In genomic region chr1:161164901-161165620, GRCh38 we compare ENCODE assay signal across 8 cellular contexts. TPM values are rescaled to one million over a fixed set of nuclear protein-coding genes. Genes with fewer than 3 reads are reported as not detected.
A peak's percentile ranks its signal among the peaks of the same experiment; 100 is the strongest.
DNase-seq lines count a peak whose midpoint lies in the region; ATAC-seq and TF ChIP-seq lines count a peak whose summit lies in the region.

No MANE protein-coding gene starts in this region.

- TF ChIP-seq CTCF in CD4-positive, alpha-beta T cell (IDR thresholded peaks at IDR 0.05): no peak
- no peak for TF ChIP-seq CTCF in OCI-LY7 (conservative IDR thresholded peaks at IDR 0.05; ENCODE audit: low read length)
- no peak for TF ChIP-seq CTCF in endodermal cell (conservative IDR thresholded peaks at IDR 0.05)
- no peak for TF ChIP-seq CTCF in neutrophil (IDR thresholded peaks at IDR 0.05)

- BruUV-seq in OCI-LY7 (replicated peaks; lab: Mats Ljungman, UMichigan): no TSS peak

- POLR2A ChIA-PET in CD4-positive, alpha-beta T cell (lab: Charles Lee): interaction anchor here (0.6 to 3.6 kb wide), 23 partner anchors 7 to 914 kb away, joined by 3 to 58 read pairs (median 9); partner anchors contain the start of genes ARHGAP30, B4GALT3, DEDD and F11R
- POLR2A ChIA-PET in OCI-LY7 (lab: Charles Lee): interaction anchor here (0.5 to 3.9 kb wide), 8 partner anchors 11 to 492 kb away, joined by 3 to 23 read pairs (median 4); partner anchors contain the start of genes B4GALT3 and UFC1

- H2AFZ ChIP-seq in OCI-LY7 (ENCODE audit: low read length): no peak overlapping the region

- peaks cover 3% of the 10 kb centered on the region; the same call in 1 of the 2 replicates for H3K79me2 ChIP-seq in OCI-LY7 (ENCODE audit: insufficient read depth, low read depth, low read length)

- H3K36me3 Mint-ChIP-seq in CD4-positive, alpha-beta T cell (ENCODE audit: low read depth): peaks cover 64% of the 10 kb centered on the region
- peaks cover 26% of the 10 kb centered on the region for H3K36me3 Mint-ChIP-seq in endodermal cell (ENCODE audit: low read depth)

- CTCF ChIA-PET in CD4-positive, alpha-beta T cell (lab: Charles Lee): interaction anchor here (0.9 to 4.3 kb wide), 17 partner anchors 10 to 203 kb away, joined by 3 to 28 read pairs (median 5); partner anchors contain the start of genes B4GALT3, CFAP126, DEDD and NDUFS2
- CTCF ChIA-PET in OCI-LY7 (lab: Charles Lee; ENCODE audit: unreplicated experiment): interaction anchor here (0.9 to 2.0 kb wide), 3 partner anchors 27 to 119 kb away, joined by 3 to 5 read pairs (median 4); no protein-coding TSS in a partner anchor

- H3K36me3 ChIP-seq in OCI-LY7 (ENCODE audit: insufficient read depth, low read length) (peaks cover 29% of the 10 kb centered on the region; the same call in 1 of the 2 replicates), endodermal cell (ENCODE audit: control insufficient read depth, insufficient read depth, low read length) (peaks cover 44% of the 10 kb centered on the region), neutrophil (peaks cover 19% of the 10 kb centered on the region)

- H3K4me1 Mint-ChIP-seq in CD4-positive, alpha-beta T cell (ENCODE audit: low read depth): peaks cover 71% of the 10 kb centered on the region
- peaks cover 19% of the 10 kb centered on the region for H3K4me1 Mint-ChIP-seq in endodermal cell

- H3K27me3 ChIP-seq in CD4-positive, alpha-beta T cell (ENCODE audit: control insufficient read depth, insufficient read depth, low read length): no peaks in the 10 kb centered on the region
- H3K27me3 ChIP-seq in endodermal cell (ENCODE audit: control insufficient read depth, insufficient read depth, low read length, poor library complexity, severe bottlenecking) (no peaks in the 10 kb centered on the region), neutrophil (no peaks in the 10 kb centered on the region)

- WGBS in endodermal cell (ENCODE audit: insufficient coverage in 1 of 2, insufficient read length in 1 of 2), 2 experiments: 88 to 94% methylated on average over 8 to 12 of the region's 14 CpGs

- intact Hi-C loops in CD4-positive, alpha-beta T cell (cut with DNase I, micrococcal nuclease): loop anchor here (5.0 kb wide), 1 partner anchor 33 kb away; the partner anchor contains the start of gene DEDD (in 2 of the 2)
- intact Hi-C loops in OCI-LY7 (cut with micrococcal nuclease; ENCODE audit: unreplicated experiment): no loop called here

- no peaks in the 10 kb centered on the region for H3K9me3 Mint-ChIP-seq in CD4-positive, alpha-beta T cell
- H3K9me3 Mint-ChIP-seq in endodermal cell: no peaks in the 10 kb centered on the region

- no peaks in the 10 kb centered on the region for H4K20me1 ChIP-seq in OCI-LY7 (ENCODE audit: insufficient read depth, low read length)

- no peaks in the 10 kb centered on the region for H3K9me3 ChIP-seq in CD4-positive, alpha-beta T cell (ENCODE audit: control insufficient read depth, low read length)
- no peaks in the 10 kb centered on the region for H3K9me3 ChIP-seq in OCI-LY7 (ENCODE audit: low read length)
- H3K9me3 ChIP-seq in endodermal cell (ENCODE audit: control insufficient read depth, low read length): no peaks in the 10 kb centered on the region
- H3K9me3 ChIP-seq in neutrophil: no peaks in the 10 kb centered on the region

- peak overlapping the region; percentile 69 for H3K9ac ChIP-seq in endodermal cell (ENCODE audit: extremely low read depth, low read length, poor library complexity, severe bottlenecking)

- H3K4me3 ChIP-seq in OCI-LY7 (ENCODE audit: low read depth, low read length, poor library complexity, severe bottlenecking) (peak overlapping the region; percentile 79), endodermal cell (ENCODE audit: low read length) (peak overlapping the region; percentile 94), neutrophil (ENCODE audit: low read depth in 1 of 2, low read length in 1 of 2) (peak overlapping the region; percentile 75 to 84)

- H3K4me1 ChIP-seq in OCI-LY7 (ENCODE audit: insufficient read depth, low read length, poor library complexity, severe bottlenecking): peaks cover 19% of the 10 kb centered on the region
- peaks cover 5% of the 10 kb centered on the region for H3K4me1 ChIP-seq in endodermal cell (ENCODE audit: control insufficient read depth, insufficient read depth, low read length)
- peaks cover 23 to 31% of the 10 kb centered on the region in 2 experiments for H3K4me1 ChIP-seq in neutrophil (ENCODE audit: control insufficient read depth in 1 of 2, insufficient read depth in 1 of 2, low read depth in 1 of 2, low read length in 1 of 2)

- H3K4me3 Mint-ChIP-seq in CD4-positive, alpha-beta T cell: peak overlapping the region; percentile 60
- peak overlapping the region; percentile 85 for H3K4me3 Mint-ChIP-seq in endodermal cell

- no peaks in the 10 kb centered on the region for H3K9me2 ChIP-seq in OCI-LY7 (ENCODE audit: insufficient read depth, low read length)

- DNase-seq in CD4-positive, alpha-beta T cell: no peak
- no peak for DNase-seq in OCI-LY7 (ENCODE audit: low spot score)
- DNase-seq in endodermal cell: no peak
- no peak for DNase-seq in SW480 (ENCODE audit: low spot score)
- DNase-seq in NCI-H2029 (lab: John Stamatoyannopoulos, UW): no peak
- DNase-seq in NCI-H2227 (lab: John Stamatoyannopoulos, UW; ENCODE audit: unreplicated experiment): no peak

- H3K4me2 ChIP-seq in OCI-LY7 (ENCODE audit: low read length): peak overlapping the region; percentile 97

- no peaks in the 10 kb centered on the region for H3K27me3 Mint-ChIP-seq in CD4-positive, alpha-beta T cell
- H3K27me3 Mint-ChIP-seq in endodermal cell (ENCODE audit: insufficient read depth): no peaks in the 10 kb centered on the region

- ATAC-seq in CD4-positive, alpha-beta T cell (ENCODE audit: poor library complexity): no peak
- ATAC-seq in HG02852 (IDR thresholded peaks at IDR 0.05; ENCODE audit: unreplicated experiment): no peak

- peak overlapping the region; percentile 85 for H3K27ac ChIP-seq in CD4-positive, alpha-beta T cell (ENCODE audit: low read depth, low read length)
- H3K27ac ChIP-seq in OCI-LY7 (ENCODE audit: low read depth, low read length, poor library complexity, severe bottlenecking): peak overlapping the region; percentile 57
- no peak overlapping the region for H3K27ac ChIP-seq in endodermal cell (ENCODE audit: low read depth, low read length)
- peak overlapping the region; percentile 94 for H3K27ac ChIP-seq in neutrophil

- H3K27ac Mint-ChIP-seq in CD4-positive, alpha-beta T cell: peak overlapping the region; percentile 98
- no peak overlapping the region for H3K27ac Mint-ChIP-seq in endodermal cell

RNA-seq across cellular contexts. Expression of gene PPOX, which starts 1.2 kb away (rescaled TPM):
- 10 to 100 TPM; 28.6 to 31.5 TPM for total RNA-seq in CD4-positive, alpha-beta T cell
- 40.1 and 42.0 TPM in 2 replicates for total RNA-seq in OCI-LY7 (2014; rRNA removed; shearing (Covaris generic))
- total RNA-seq in OCI-LY7 (2022) (45.5 and 53.2 TPM in 2 replicates), endodermal cell (10 to 100 TPM; 46.4 to 47.2 TPM)
- polyA plus RNA-seq in endodermal cell (2013, experiment 1 of 2): 47.2 TPM
- polyA plus RNA-seq in endodermal cell (2013, experiment 2 of 2): 43.1 TPM

RNA-seq across cellular contexts. Expression of gene USP21, which starts 5.8 kb away (rescaled TPM):
- total RNA-seq in CD4-positive, alpha-beta T cell: 10 to 100 TPM; 44.4 to 45.6 TPM
- 18.4 and 19.6 TPM in 2 replicates for total RNA-seq in OCI-LY7 (2014; rRNA removed; shearing (Covaris generic))
- total RNA-seq in OCI-LY7 (2022) (29.5 and 34.0 TPM in 2 replicates), endodermal cell (10 to 100 TPM; 26.7 to 39.7 TPM)
- 42.7 TPM for polyA plus RNA-seq in endodermal cell (2013, experiment 1 of 2)
- 36.0 TPM for polyA plus RNA-seq in endodermal cell (2013, experiment 2 of 2)

RNA-seq across cellular contexts. Expression of gene UFC1, which starts 11.3 kb away (rescaled TPM):
- total RNA-seq in CD4-positive, alpha-beta T cell: 10 to 100 TPM; 96.6 to 97.8 TPM
- 61.2 and 87.7 TPM in 2 replicates for total RNA-seq in OCI-LY7 (2014; rRNA removed; shearing (Covaris generic))
- total RNA-seq in OCI-LY7 (2022): 79.4 and 80.9 TPM in 2 replicates
- total RNA-seq in endodermal cell: 10 to 100 TPM; 89.5 to 97.1 TPM
- 79.9 TPM for polyA plus RNA-seq in endodermal cell (2013, experiment 1 of 2)
- polyA plus RNA-seq in endodermal cell (2013, experiment 2 of 2): 84.0 TPM

RNA-seq across cellular contexts. Expression of gene B4GALT3, which starts 12.2 kb away (rescaled TPM):
- 10 to 100 TPM; 40.8 to 44.3 TPM for total RNA-seq in CD4-positive, alpha-beta T cell
- 36.2 and 39.1 TPM in 2 replicates for total RNA-seq in OCI-LY7 (2014; rRNA removed; shearing (Covaris generic))
- 41.7 and 49.8 TPM in 2 replicates for total RNA-seq in OCI-LY7 (2022)
- total RNA-seq in endodermal cell: 10 to 100 TPM; 30.4 to 37.9 TPM
- 46.8 TPM for polyA plus RNA-seq in endodermal cell (2013, experiment 1 of 2)
- polyA plus RNA-seq in endodermal cell (2013, experiment 2 of 2): 41.5 TPM

RNA-seq across cellular contexts. Expression of gene DEDD, which starts 32.6 kb away (rescaled TPM):
- total RNA-seq in CD4-positive, alpha-beta T cell: 10 to 100 TPM; 35.5 to 36.6 TPM
- 21.1 and 28.5 TPM in 2 replicates for total RNA-seq in OCI-LY7 (2014; rRNA removed; shearing (Covaris generic))
- total RNA-seq in OCI-LY7 (2022) (36.9 and 41.9 TPM in 2 replicates), endodermal cell (10 to 100 TPM; 34.2 to 39.8 TPM)
- polyA plus RNA-seq in endodermal cell (2013, experiment 1 of 2): 35.4 TPM
- 30.3 TPM for polyA plus RNA-seq in endodermal cell (2013, experiment 2 of 2)
